ENCODE assay signal across 31 cellular contexts in the genomic region with DNA sequence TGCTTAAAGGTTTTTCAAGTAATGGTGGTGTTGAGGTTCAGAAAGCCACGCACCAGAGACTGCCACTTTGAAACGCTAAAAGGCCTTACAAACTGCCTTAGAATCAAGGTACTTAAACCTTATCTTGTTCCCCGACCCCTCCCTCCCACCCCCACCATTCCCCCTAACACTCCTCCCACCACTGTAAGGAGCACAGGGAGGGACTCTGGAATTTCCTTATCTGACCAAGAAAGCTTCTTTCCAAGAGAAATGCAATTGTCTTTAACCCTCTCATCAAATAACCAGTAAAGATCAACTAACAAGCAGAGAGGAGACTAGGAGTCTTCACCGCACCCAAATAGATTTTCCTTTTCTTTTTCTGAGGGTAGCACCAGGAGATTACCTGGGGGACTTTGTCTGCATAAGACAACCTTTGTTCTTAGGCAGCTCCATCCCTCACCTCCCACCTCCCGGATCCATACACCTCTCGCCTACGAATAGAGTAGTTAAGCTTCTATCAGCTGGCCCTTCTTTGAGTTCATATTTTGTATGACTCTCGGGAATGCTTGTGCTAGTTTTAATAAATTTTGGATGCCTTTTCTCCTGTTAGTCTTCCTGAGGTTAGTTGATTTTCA.
"Had no signal": no experiment of that assay in that cellular context is flagged by ENCODE, and none has a peak within 500 bp of the region (broad histone marks: within the 10 kb centered on the region; RNA-seq: fewer than 3 reads in every experiment).

No MANE protein-coding gene starts in this region.

- H3K27ac Mint-ChIP-seq: activated CD4-positive, alpha-beta memory T cell treated with anti-CD3 and anti-CD28 coated beads, Interleukin-2, amount 10 ng/mL, durations not matched to agents 7 days and 5 days; activated CD4-positive, alpha-beta T cell treated with anti-CD3 and anti-CD28 coated beads, Interleukin-2, amount 10 ng/mL, durations not matched to agents 24 days and 14 days; activated T-cell treated with anti-CD3 and anti-CD28 coated beads, Interleukin-2, amount 50 U/mL, for 24 hours; mesothelial cell of epicardium; nephron progenitor cell; stimulated activated memory B cell treated with anti-CD40 and anti-IgM and Interleukin-4, amounts not matched to agents 10 μg/mL and 1 μg/mL and 100 μg/mL, for 72 hours; stimulated activated naive CD8-positive, alpha-beta T cell treated with anti-CD3 and anti-CD28 coated beads, Interleukin-15, amount 100 ng/mL, for 72 hours; T-helper 1 cell treated with Interleukin-12 subunit alpha and Interleukin-12 subunit beta and Interleukin-4 antibody, amounts not matched to agents 30 μg/mL and 1 μg/mL, for 36 hours had no signal

- H3K4me1 ChIP-seq: breast epithelium, foreskin keratinocyte, pancreas, prostate gland, upper lobe of right lung had no signal

- H3K36me3 Mint-ChIP-seq: mesothelial cell of epicardium; naive B cell; stimulated activated memory B cell treated with anti-CD40 and anti-IgM and Interleukin-4, amounts not matched to agents 10 μg/mL and 1 μg/mL and 100 μg/mL, for 72 hours had no signal

- H3K36me3 ChIP-seq: breast epithelium, esophagus muscularis mucosa, pancreas, prostate gland, upper lobe of right lung, WERI-Rb-1 had no signal

- H3K27ac ChIP-seq: breast epithelium, esophagus muscularis mucosa, foreskin keratinocyte, pancreas, prostate gland, skin epidermis, upper lobe of right lung, WERI-Rb-1 had no signal

- H3K27me3 Mint-ChIP-seq: activated CD4-positive, alpha-beta memory T cell treated with anti-CD3 and anti-CD28 coated beads, Interleukin-2, amount 10 ng/mL, durations not matched to agents 7 days and 5 days; activated CD4-positive, alpha-beta T cell treated with anti-CD3 and anti-CD28 coated beads, Interleukin-2, amount 10 ng/mL, durations not matched to agents 24 days and 14 days; activated T-cell treated with anti-CD3 and anti-CD28 coated beads, Interleukin-2, amount 50 U/mL, for 24 hours; naive B cell; stimulated activated memory B cell treated with anti-CD40 and anti-IgM and Interleukin-4, amounts not matched to agents 10 μg/mL and 1 μg/mL and 100 μg/mL, for 72 hours; stimulated activated naive CD8-positive, alpha-beta T cell treated with anti-CD3 and anti-CD28 coated beads, Interleukin-15, amount 100 ng/mL, for 72 hours had no signal

- H3K4me1 Mint-ChIP-seq: activated CD4-positive, alpha-beta memory T cell treated with anti-CD3 and anti-CD28 coated beads, Interleukin-2, amount 10 ng/mL, durations not matched to agents 7 days and 5 days; activated CD4-positive, alpha-beta T cell treated with anti-CD3 and anti-CD28 coated beads, Interleukin-2, amount 10 ng/mL, durations not matched to agents 24 days and 14 days; naive B cell; stimulated activated memory B cell treated with anti-CD40 and anti-IgM and Interleukin-4, amounts not matched to agents 10 μg/mL and 1 μg/mL and 100 μg/mL, for 72 hours; stimulated activated naive CD8-positive, alpha-beta T cell treated with anti-CD3 and anti-CD28 coated beads, Interleukin-15, amount 100 ng/mL, for 72 hours had no signal

- H3K27me3 ChIP-seq: breast epithelium, esophagus muscularis mucosa, foreskin keratinocyte, pancreas, upper lobe of right lung had no signal

- H3K9me3 ChIP-seq: breast epithelium, esophagus muscularis mucosa, pancreas, prostate gland, upper lobe of right lung had no signal

- H3K9me3 Mint-ChIP-seq: activated CD4-positive, alpha-beta memory T cell treated with anti-CD3 and anti-CD28 coated beads, Interleukin-2, amount 10 ng/mL, durations not matched to agents 7 days and 5 days; activated CD4-positive, alpha-beta T cell treated with anti-CD3 and anti-CD28 coated beads, Interleukin-2, amount 10 ng/mL, durations not matched to agents 24 days and 14 days; activated T-cell treated with anti-CD3 and anti-CD28 coated beads, Interleukin-2, amount 50 U/mL, for 24 hours; mesothelial cell of epicardium; nephron progenitor cell; stimulated activated memory B cell treated with anti-CD40 and anti-IgM and Interleukin-4, amounts not matched to agents 10 μg/mL and 1 μg/mL and 100 μg/mL, for 72 hours; stimulated activated naive CD8-positive, alpha-beta T cell treated with anti-CD3 and anti-CD28 coated beads, Interleukin-15, amount 100 ng/mL, for 72 hours; T-helper 1 cell treated with Interleukin-12 subunit alpha and Interleukin-12 subunit beta and Interleukin-4 antibody, amounts not matched to agents 30 μg/mL and 1 μg/mL, for 36 hours had no signal

- H3K4me3 ChIP-seq: breast epithelium, esophagus muscularis mucosa, pancreas, prostate gland, skin epidermis, upper lobe of right lung had no signal

- DNase-seq: activated CD4-positive, alpha-beta memory T cell treated with anti-CD3 and anti-CD28 coated beads, Interleukin-2, amount 10 ng/mL, durations not matched to agents 7 days and 5 days; activated CD4-positive, alpha-beta T cell treated with anti-CD3 and anti-CD28 coated beads, Interleukin-2, amount 10 ng/mL, durations not matched to agents 24 days and 14 days; activated CD4-positive, CD25-positive, alpha-beta regulatory T cell treated with anti-CD3 and anti-CD28 coated beads, Interleukin-2, amount 50 U/mL, for 72 hours; activated CD8-positive, alpha-beta memory T cell treated with anti-CD3 and anti-CD28 coated beads, Interleukin-2, amount 50 U/mL, for 48 hours; activated gamma-delta T cell treated with Interleukin-2 at 50 U/mL for 16 hours; activated naive CD4-positive, alpha-beta T cell treated with anti-CD3 and anti-CD28 coated beads, Interleukin-2, amount 50 U/mL, for 16 hours; activated T-cell treated with anti-CD3 and anti-CD28 coated beads, Interleukin-2, amount 50 U/mL, for 24 hours; central memory CD4-positive, alpha-beta T cell; foreskin keratinocyte; kidney; left colon; mammary epithelial cell; naive B cell; nephron progenitor cell; pancreas; retina; stimulated activated CD4-positive, alpha-beta T cell treated with anti-CD3 and anti-CD28 coated beads, Interleukin-1b, Interleukin-23, amount 100 ng/mL, for 48 hours; stimulated activated CD4-positive, alpha-beta T cell treated with anti-CD3 and anti-CD28 coated beads, Interleukin-4, amount 100 ng/mL, for 4 hours; stimulated activated CD8-positive, alpha-beta memory T cell treated with anti-CD3 and anti-CD28 coated beads, Interleukin-4, amount 100 ng/mL, for 48 hours; stimulated activated naive CD8-positive, alpha-beta T cell treated with anti-CD3 and anti-CD28 coated beads, Interleukin-15, amount 100 ng/mL, for 72 hours; substantia nigra; T-helper 9 cell; upper lobe of right lung; WERI-Rb-1 had no signal

- H3K4me3 Mint-ChIP-seq: activated CD4-positive, alpha-beta memory T cell treated with anti-CD3 and anti-CD28 coated beads, Interleukin-2, amount 10 ng/mL, durations not matched to agents 7 days and 5 days; activated CD4-positive, alpha-beta T cell treated with anti-CD3 and anti-CD28 coated beads, Interleukin-2, amount 10 ng/mL, durations not matched to agents 24 days and 14 days; activated T-cell treated with anti-CD3 and anti-CD28 coated beads, Interleukin-2, amount 50 U/mL, for 24 hours; mesothelial cell of epicardium; naive B cell; nephron progenitor cell; stimulated activated memory B cell treated with anti-CD40 and anti-IgM and Interleukin-4, amounts not matched to agents 10 μg/mL and 1 μg/mL and 100 μg/mL, for 72 hours; stimulated activated naive CD8-positive, alpha-beta T cell treated with anti-CD3 and anti-CD28 coated beads, Interleukin-15, amount 100 ng/mL, for 72 hours; T-helper 1 cell treated with Interleukin-12 subunit alpha and Interleukin-12 subunit beta and Interleukin-4 antibody, amounts not matched to agents 30 μg/mL and 1 μg/mL, for 36 hours had no signal
